ENCODE assay signal across 8 cellular contexts in genomic region chr3:147945968-147946519, GRCh38.
A peak's percentile ranks its signal among the peaks of the same experiment; 100 is the strongest.
DNase-seq lines count a peak whose midpoint lies in the region; ATAC-seq and TF ChIP-seq lines count a peak whose summit lies in the region.

No MANE protein-coding gene starts in this region.

- peak; percentile 76 for TF ChIP-seq CTCF in BE2C (IDR thresholded peaks at IDR 0.05; ENCODE audit: low read depth, low read length)
- TF ChIP-seq CTCF in astrocyte of the spinal cord (IDR thresholded peaks at IDR 0.05; ENCODE audit: low read depth, low read length), result peak; percentile 82

- in situ Hi-C loops in astrocyte of the spinal cord (cut with HindIII; ENCODE audit: low sequenced_read_pairs), result no loop called here

- no peaks in the 10 kb centered on the region for H3K9me3 ChIP-seq in BE2C

- H3K36me3 ChIP-seq in BE2C, result no peaks in the 10 kb centered on the region

- TF ChIP-seq RAD21 in Ishikawa (IDR thresholded peaks at IDR 0.05; ENCODE audit: low read depth), result peak; percentile 16; the same call in 1 of the 2 replicates

- DNase-seq in BE2C (peak; percentile 56), astrocyte of the spinal cord (ENCODE audit: low read depth, low spot score) (peak; percentile 98), iris pigment epithelial cell (ENCODE audit: low read depth) (peak; percentile 96), superior temporal gyrus (ENCODE audit: extremely low spot score) (peak; percentile 70), SHP77 treated with DMSO at 0.1 percent for 48 hours (lab: John Stamatoyannopoulos, UW) (no peak), NCI-H1092 (lab: John Stamatoyannopoulos, UW) (no peak)

- ATAC-seq in GM19372 (IDR thresholded peaks at IDR 0.05; ENCODE audit: low read depth, unreplicated experiment), result peak; percentile 63

- H3K4me1 ChIP-seq in BE2C, result peaks cover 10% of the 10 kb centered on the region

- no peak for TF ChIP-seq EP300 in Ishikawa (IDR thresholded peaks at IDR 0.05; ENCODE audit: borderline replicate concordance)

- H3K4me3 ChIP-seq in BE2C (ENCODE audit: low read depth, low read length) (peak overlapping the region; percentile 38), astrocyte of the spinal cord (ENCODE audit: low read depth, low read length) (peak overlapping the region; percentile 26)

- no peaks in the 10 kb centered on the region for H3K27me3 ChIP-seq in BE2C

TF ChIP-seq in Ishikawa, 13 proteins besides CTCF, POLR2A, EP300 and RAD21:
- no peak for TF ChIP-seq EGR1 (IDR thresholded peaks at IDR 0.05)
- no peak for TF ChIP-seq ZBTB7A (IDR thresholded peaks at IDR 0.05; ENCODE audit: low read depth)
- TF ChIP-seq TEAD4 (IDR thresholded peaks at IDR 0.05), result no peak
- no peak for TF ChIP-seq CREB1 (IDR thresholded peaks at IDR 0.05; ENCODE audit: low read depth)
- no peak for TF ChIP-seq REST (IDR thresholded peaks at IDR 0.05; ENCODE audit: low read depth)
- no peak for TF ChIP-seq CEBPB (IDR thresholded peaks at IDR 0.05)

Comparison
In these comparisons a context has a peak if more than half of its experiments do, and no peak if none do; other contexts are left out.
1. DNase-seq: peak in BE2C (single experiment), astrocyte of the spinal cord (single experiment), iris pigment epithelial cell (single experiment) and superior temporal gyrus (single experiment); none in SHP77 treated with DMSO at 0.1 percent for 48 hours (single experiment) and NCI-H1092 (single experiment).